In genomic region chr15:94843060-94843459, GRCh38 we compare ENCODE assay signal across 25 cellular contexts.
"Had no signal": no experiment of that assay in that cellular context is flagged by ENCODE, and none has a peak within 500 bp of the region (broad histone marks: within the 10 kb centered on the region; RNA-seq: fewer than 3 reads in every experiment).

No MANE protein-coding gene starts in this region.

- H3K9me3 ChIP-seq: prostate gland, sigmoid colon, testis, vagina had no signal

- H3K27ac ChIP-seq: dorsolateral prefrontal cortex, foreskin keratinocyte, heart left ventricle, left lung, prostate gland, right atrium auricular region, sigmoid colon, testis, vagina had no signal

- H3K4me3 ChIP-seq: dorsolateral prefrontal cortex, esophagus muscularis mucosa, gastroesophageal sphincter, heart left ventricle, left lung, mucosa of descending colon, prostate gland, right atrium auricular region, sigmoid colon, testis, vagina had no signal

- DNase-seq: dorsolateral prefrontal cortex; effector CD4-positive, alpha-beta T cell; endodermal cell; foreskin keratinocyte; heart left ventricle; hippocampal formation; left cardiac atrium; left lung; mesenchymal stem cell; naive thymus-derived CD4-positive, alpha-beta T cell; nucleus accumbens; sigmoid colon; stimulated activated CD4-positive, alpha-beta T cell treated with anti-CD3 and anti-CD28 coated beads, Interleukin-4, amount 100 ng/mL, for 4 hours; stimulated activated naive CD8-positive, alpha-beta T cell treated with anti-CD3 and anti-CD28 coated beads, Interleukin-15, Interleukin-2, amounts not matched to agents 100 U/mL and 50 U/mL, for 24 hours; substantia nigra; testis; trophoblast cell had no signal

- ATAC-seq: foreskin keratinocyte; gastroesophageal sphincter; heart left ventricle; left cardiac atrium; left lung; naive thymus-derived CD4-positive, alpha-beta T cell; stimulated activated memory B cell treated with anti-CD40 and anti-IgM and Interleukin-4, amounts not matched to agents 10 μg/mL and 1 μg/mL and 100 μg/mL, for 72 hours; stimulated activated naive CD8-positive, alpha-beta T cell treated with anti-CD3 and anti-CD28 coated beads, Interleukin-15, Interleukin-2, amounts not matched to agents 100 U/mL and 50 U/mL, for 24 hours had no signal

- FAIRE-seq: islet of Langerhans had no signal

- H3K4me1 ChIP-seq: prostate gland, right atrium auricular region, testis, vagina had no signal

- H3K36me3 ChIP-seq: esophagus muscularis mucosa, gastroesophageal sphincter, heart left ventricle, left lung, prostate gland, right atrium auricular region, sigmoid colon, vagina had no signal

- H3K27me3 ChIP-seq: esophagus muscularis mucosa, foreskin keratinocyte, gastroesophageal sphincter, right atrium auricular region, testis, vagina had no signal
